Comparison of ENCODE assay signal across 10 cellular contexts in genomic region chr12:113422929-113423669, GRCh38. TPM values are rescaled to one million over a fixed set of nuclear protein-coding genes. Genes with fewer than 3 reads are reported as not detected.
DNase-seq lines count a peak whose midpoint lies in the region; ATAC-seq and TF ChIP-seq lines count a peak whose summit lies in the region.
"Had no signal": no experiment of that assay in that cellular context is flagged by ENCODE, and none has a peak within 500 bp of the region (broad histone marks: within the 10 kb centered on the region; RNA-seq: fewer than 3 reads in every experiment).

No MANE protein-coding gene starts in this region.

- H3K36me3 ChIP-seq in left ventricle myocardium inferior (no peaks in the 10 kb centered on the region), right atrium auricular region (no peaks in the 10 kb centered on the region), mucosa of descending colon (ENCODE audit: low read depth) (no peaks in the 10 kb centered on the region)
- H3K36me3 ChIP-seq in effector memory CD4-positive, alpha-beta T cell (ENCODE audit: control insufficient read depth, insufficient read depth, low read length): no peaks in the 10 kb centered on the region

- H3K4me3 ChIP-seq in left ventricle myocardium inferior: peak overlapping the region; percentile 68
- H3K4me3 ChIP-seq in right atrium auricular region: peak overlapping the region in 1 of 2 donors; percentile 55
- H3K4me3 ChIP-seq in cardiac fibroblast (replicated peaks in 1 of 2; ENCODE audit: low read depth in 2 of 2, low read length in 2 of 2): peak overlapping the region; percentile 69 to 72
- H3K4me3 ChIP-seq in mucosa of descending colon: peak overlapping the region; percentile 44
- no peak overlapping the region for H3K4me3 ChIP-seq in effector memory CD4-positive, alpha-beta T cell (ENCODE audit: insufficient read depth, low read depth, low read length, poor library complexity, severe bottlenecking)

- H3K27me3 ChIP-seq in left ventricle myocardium inferior (ENCODE audit: low read depth): peaks cover 3% of the 10 kb centered on the region
- no peaks in the 10 kb centered on the region for H3K27me3 ChIP-seq in right atrium auricular region
- no peaks in the 10 kb centered on the region for H3K27me3 ChIP-seq in effector memory CD4-positive, alpha-beta T cell (replicated peaks; ENCODE audit: control insufficient read depth, insufficient read depth, low read length, poor library complexity, severe bottlenecking)

- H3K4me1 ChIP-seq in left ventricle myocardium inferior: peaks cover 15% of the 10 kb centered on the region
- peaks cover 0 to 16% of the 10 kb centered on the region in 2 donors for H3K4me1 ChIP-seq in right atrium auricular region
- no peaks in the 10 kb centered on the region for H3K4me1 ChIP-seq in mucosa of descending colon (ENCODE audit: low read depth)
- no peaks in the 10 kb centered on the region for H3K4me1 ChIP-seq in effector memory CD4-positive, alpha-beta T cell (ENCODE audit: control insufficient read depth, insufficient read depth, low read length, poor library complexity, severe bottlenecking)

- no peaks in the 10 kb centered on the region for H3K9me3 ChIP-seq in left ventricle myocardium inferior (replicated peaks)
- H3K9me3 ChIP-seq in right atrium auricular region: no peaks in the 10 kb centered on the region
- no peaks in the 10 kb centered on the region for H3K9me3 ChIP-seq in mucosa of descending colon
- no peaks in the 10 kb centered on the region for H3K9me3 ChIP-seq in effector memory CD4-positive, alpha-beta T cell (ENCODE audit: control insufficient read depth, low read length)

- DNase-seq in left ventricle myocardium inferior (no peak), right atrium auricular region (ENCODE audit: low spot score) (no peak), cardiac fibroblast (ENCODE audit: low read depth in 2 of 2) (no peak), mucosa of descending colon (no peak), NCI-H2029 (lab: John Stamatoyannopoulos, UW) (no peak), foreskin melanocyte (no peak)
- no peak for DNase-seq in effector memory CD4-positive, alpha-beta T cell

- ATAC-seq in mucosa of descending colon: no peak
- no peak for ATAC-seq in esophagus mucosa

- intact Hi-C loops in left ventricle myocardium inferior (cut with micrococcal nuclease): no loop called here
- intact Hi-C loops in mucosa of descending colon (cut with DNase I, micrococcal nuclease): no loop called here

- H3K27ac ChIP-seq in left ventricle myocardium inferior (replicated peaks) (peak overlapping the region; percentile 53), right atrium auricular region (peak overlapping the region in 1 of 2 donors; percentile 76)
- no peak overlapping the region for H3K27ac ChIP-seq in effector memory CD4-positive, alpha-beta T cell (ENCODE audit: insufficient read depth, low read length, poor library complexity, severe bottlenecking)

- TF ChIP-seq CTCF in left ventricle myocardium inferior (IDR thresholded peaks at IDR 0.05; ENCODE audit: borderline replicate concordance): no peak
- no peak for TF ChIP-seq CTCF in right atrium auricular region (IDR thresholded peaks at IDR 0.05)
- no peak for TF ChIP-seq CTCF in cardiac fibroblast (IDR thresholded peaks at IDR 0.05; ENCODE audit: low read depth, low read length)
- TF ChIP-seq CTCF in mucosa of descending colon (IDR thresholded peaks at IDR 0.05): no peak

RNA-seq across cellular contexts. Expression of gene SDSL, which starts 0.9 kb away (rescaled TPM):
- total RNA-seq in left ventricle myocardium inferior: 13.3 TPM
- 1 to 10 TPM; 2.8 to 5.5 TPM for total RNA-seq in right atrium auricular region
- total RNA-seq in mucosa of descending colon: 10 to 100 TPM in 2 of 3 donors, 1 to 10 TPM in 1; 9.4 to 24.0 (median 15.7) TPM
- total RNA-seq in esophagus mucosa: 2.3 TPM

RNA-seq across cellular contexts. Expression of gene SDS, which starts 19.4 kb away (rescaled TPM):
- total RNA-seq in left ventricle myocardium inferior (not detected), right atrium auricular region (1 to 10 TPM in 1 of 2 donors, not detected in 1; 1.3 TPM), mucosa of descending colon (1 to 10 TPM in 2 of 3 donors, under 1 TPM in 1; 0.44 to 3.9 (median 3.2) TPM), esophagus mucosa (0.20 TPM)

RNA-seq across cellular contexts. Expression of gene LHX5, which starts 48.6 kb away (rescaled TPM):
- total RNA-seq in left ventricle myocardium inferior (not detected), right atrium auricular region (not detected), mucosa of descending colon (not detected), esophagus mucosa (not detected)
- total RNA-seq: HT1080, left lobe of liver had no signal
